Comparison of ENCODE assay signal across 9 cellular contexts in the genomic region with DNA sequence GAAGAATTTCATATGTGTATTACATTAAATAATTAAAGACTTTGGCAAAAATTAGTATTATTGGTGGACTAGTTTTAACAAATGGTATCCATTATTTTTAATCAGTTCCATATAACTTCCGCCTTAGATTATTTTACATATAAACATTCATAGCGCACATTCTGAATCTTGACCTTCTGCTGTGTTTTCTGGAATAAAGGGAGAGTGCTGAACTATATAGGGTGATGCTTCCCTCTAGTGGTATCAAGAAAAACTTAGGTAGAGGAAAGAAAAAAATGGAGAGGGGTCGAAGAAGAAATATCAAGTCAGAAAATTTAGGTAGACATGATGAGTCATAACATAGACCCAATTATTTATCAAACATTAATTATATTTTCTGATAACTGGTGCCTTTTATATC.
A peak's percentile ranks its signal among the peaks of the same experiment; 100 is the strongest.
DNase-seq lines count a peak whose midpoint lies in the region; ATAC-seq, FAIRE-seq and TF ChIP-seq lines count a peak whose summit lies in the region.
"Had no signal": no experiment of that assay in that cellular context is flagged by ENCODE, and none has a peak within 500 bp of the region (broad histone marks: within the 10 kb centered on the region; RNA-seq: fewer than 3 reads in every experiment).

No MANE protein-coding gene starts in this region.

- DNase-seq in AML-193 (lab: John Stamatoyannopoulos, UW) (peak; percentile 1 to 19), RCC 7860 (ENCODE audit: low spot score) (peak; percentile 60), fibroblast of the aortic adventitia (ENCODE audit: low read depth) (peak; percentile 76), skeletal muscle cell (ENCODE audit: low read depth) (peak; percentile 16), epidermal melanocyte (ENCODE audit: insufficient read length, low spot score) (no peak)
- DNase-seq in activated CD8-positive, alpha-beta memory T cell treated with anti-CD3 and anti-CD28 coated beads for 24 hours: no peak

- peak; percentile 89 for FAIRE-seq in RCC 7860 (lab: Jason Lieb, UNC)

- H3K4me3 ChIP-seq in fibroblast of the aortic adventitia (ENCODE audit: low read depth, low read length): no peak overlapping the region
- H3K4me3 ChIP-seq in skeletal muscle cell (ENCODE audit: low read depth, low read length): no peak overlapping the region
- H3K4me3 ChIP-seq: HAP-1 had no signal

- peak; percentile 59 for TF ChIP-seq CTCF in fibroblast of the aortic adventitia (IDR thresholded peaks at IDR 0.05; ENCODE audit: insufficient read depth, low read length)

- peak; percentile 73 for ATAC-seq in HG03432 (IDR thresholded peaks at IDR 0.05; ENCODE audit: unreplicated experiment)
- ATAC-seq in GM21526 (IDR thresholded peaks at IDR 0.05; ENCODE audit: low FRiP score, unreplicated experiment): no peak

Comparison
In these comparisons a context has a peak if more than half of its experiments do, and no peak if none do; other contexts are left out.
1. DNase-seq: peak in AML-193 (2 of 2), RCC 7860 (single experiment), fibroblast of the aortic adventitia (single experiment) and skeletal muscle cell (single experiment); none in epidermal melanocyte (single experiment) and activated CD8-positive, alpha-beta memory T cell treated with anti-CD3 and anti-CD28 coated beads for 24 hours (single experiment).